ENCODE assay signal across 8 cellular contexts in the genomic region with DNA sequence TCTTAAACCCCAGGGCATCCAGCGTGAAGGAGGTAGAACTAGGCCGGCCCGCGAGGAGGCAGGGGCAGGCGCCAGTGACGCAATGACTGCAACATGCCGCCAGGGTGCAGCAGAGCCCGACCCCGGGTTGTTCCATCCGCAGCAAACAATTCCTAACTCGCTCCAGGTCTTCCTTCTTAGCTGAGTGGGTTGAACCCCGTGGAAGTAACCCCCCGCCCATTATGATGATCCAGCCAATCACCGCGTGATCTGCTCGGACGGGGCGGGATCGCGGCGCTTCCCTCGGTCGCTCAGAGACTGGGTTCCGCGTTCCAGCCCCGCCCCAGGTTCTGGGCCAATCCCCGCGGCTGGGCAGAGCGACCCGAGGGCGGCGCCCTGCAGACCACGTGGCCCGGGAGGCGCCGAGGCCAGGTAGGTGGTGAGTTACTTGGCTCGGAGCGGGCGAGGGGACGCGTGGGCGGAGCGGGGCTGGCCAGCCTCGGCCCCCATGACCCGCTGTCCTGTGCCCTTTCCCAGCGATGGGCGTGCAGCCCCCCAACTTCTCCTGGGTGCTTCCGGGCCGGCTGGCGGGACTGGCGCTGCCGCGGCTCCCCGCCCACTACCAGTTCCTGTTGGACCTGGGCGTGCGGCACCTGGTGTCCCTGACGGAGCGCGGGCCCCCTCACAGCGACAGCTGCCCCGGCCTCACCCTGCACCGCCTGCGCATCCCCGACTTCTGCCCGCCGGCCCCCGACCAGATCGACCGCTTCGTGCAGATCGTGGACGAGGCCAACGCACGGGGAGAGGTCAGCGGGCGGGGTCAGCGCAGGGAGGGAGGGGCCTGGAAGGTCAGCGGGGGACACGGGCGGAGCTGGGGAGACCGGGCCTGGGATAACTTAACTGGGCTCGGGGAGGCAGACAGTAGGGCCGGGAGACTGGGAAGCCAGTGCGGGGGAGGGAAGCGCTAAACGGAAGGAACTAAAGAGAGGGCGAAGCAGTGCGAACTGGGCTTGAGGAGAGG. TPM values are rescaled to one million over a fixed set of nuclear protein-coding genes. Genes with fewer than 3 reads are reported as not detected.
DNase-seq lines count a peak whose midpoint lies in the region; TF ChIP-seq lines count a peak whose summit lies in the region.

DUSP23 (plus strand) TSS at position 380 of the 1,000 bp plus-strand sequence; CDS start at position 519, 139 bp downstream.

- peaks cover 17% of the 10 kb centered on the region for H3K4me1 ChIP-seq in GM23248 (ENCODE audit: insufficient read depth)

- peak within 1 kb of the TSS; percentile 84 for H2AFZ ChIP-seq in GM23248

- H3K4me3 ChIP-seq in GM23248, result peak within 1 kb of the TSS; percentile 71
- peak within 1 kb of the TSS; percentile 71 for H3K4me3 ChIP-seq in fibroblast of pulmonary artery (replicated peaks; ENCODE audit: low read depth, low read length)

- H3K27me3 Mint-ChIP-seq in nephron (ENCODE audit: low read depth), result no peaks in the 10 kb centered on the region
- H3K27me3 Mint-ChIP-seq in stimulated activated naive CD8-positive, alpha-beta T cell treated with anti-CD3 and anti-CD28 coated beads, Interleukin-15, Interleukin-2, amounts not matched to agents 100 ng/mL and 50 ng/mL, for 24 hours, result no peaks in the 10 kb centered on the region

- H3K4me3 Mint-ChIP-seq in nephron, result peak within 1 kb of the TSS; percentile 79 to 84 (median 82)
- H3K4me3 Mint-ChIP-seq in stimulated activated naive CD8-positive, alpha-beta T cell treated with anti-CD3 and anti-CD28 coated beads, Interleukin-15, Interleukin-2, amounts not matched to agents 100 ng/mL and 50 ng/mL, for 24 hours, result peak within 1 kb of the TSS; percentile 75

- peak within 1 kb of the TSS; percentile 77 for H3K4me2 ChIP-seq in GM23248 (ENCODE audit: unreplicated experiment)

- no peaks in the 10 kb centered on the region for H3K36me3 Mint-ChIP-seq in nephron (ENCODE audit: low read depth)
- no peaks in the 10 kb centered on the region for H3K36me3 Mint-ChIP-seq in stimulated activated naive CD8-positive, alpha-beta T cell treated with anti-CD3 and anti-CD28 coated beads, Interleukin-15, Interleukin-2, amounts not matched to agents 100 ng/mL and 50 ng/mL, for 24 hours (ENCODE audit: low read depth)

- in situ Hi-C loops in GM23248 (cut with MboI), result no loop called here

- H3K36me3 ChIP-seq in GM23248 (ENCODE audit: low read depth), result no peaks in the 10 kb centered on the region

- 1 to 2% methylated on average over 75 to 83 of the region's 88 CpGs for WGBS in GM23248 (ENCODE audit: low coverage in 1 of 2, low lambda C conversion rate in 2 of 2, missing lambda C conversion rate in 2 of 2), 2 experiments

- POLR2A ChIA-PET in RWPE1 (lab: Yijun Ruan, JAX; ENCODE audit: low non-redundant PET), result interaction anchor here (0.6 to 1.0 kb wide), 2 partner anchors 45 to 112 kb away, joined by 3 to 5 read pairs; no protein-coding TSS in a partner anchor

- H3K9me3 ChIP-seq in GM23248 (ENCODE audit: low read depth), result no peaks in the 10 kb centered on the region

- peaks cover 10% of the 10 kb centered on the region for H3F3A ChIP-seq in GM23248 (ENCODE audit: insufficient read depth)

- H3K27me3 ChIP-seq in GM23248 (replicated peaks; ENCODE audit: insufficient read depth), result no peaks in the 10 kb centered on the region

- peak; percentile 92 for TF ChIP-seq CTCF in LNCAP (IDR thresholded peaks at IDR 0.05)
- peak; percentile 95 for TF ChIP-seq CTCF in RWPE1 (conservative IDR thresholded peaks at IDR 0.05; ENCODE audit: low read depth)
- peak; percentile 94 for TF ChIP-seq CTCF in fibroblast of pulmonary artery (IDR thresholded peaks at IDR 0.05; ENCODE audit: low read length, missing control alignments)
- peak; percentile 94 to 97 (median 96) for TF ChIP-seq CTCF in nephron (IDR thresholded peaks at IDR 0.05; ENCODE audit: unreplicated experiment in 3 of 3)

- peak within 1 kb of the TSS; percentile 7 to 67 (median 39) for H3K27ac Mint-ChIP-seq in nephron
- peak within 1 kb of the TSS; percentile 43 for H3K27ac Mint-ChIP-seq in stimulated activated naive CD8-positive, alpha-beta T cell treated with anti-CD3 and anti-CD28 coated beads, Interleukin-15, Interleukin-2, amounts not matched to agents 100 ng/mL and 50 ng/mL, for 24 hours

- H3K4me1 Mint-ChIP-seq in nephron, result peaks cover 12% of the 10 kb centered on the region
- peaks cover 13% of the 10 kb centered on the region for H3K4me1 Mint-ChIP-seq in stimulated activated naive CD8-positive, alpha-beta T cell treated with anti-CD3 and anti-CD28 coated beads, Interleukin-15, Interleukin-2, amounts not matched to agents 100 ng/mL and 50 ng/mL, for 24 hours (ENCODE audit: low read depth)

- CTCF ChIA-PET in RWPE1 (lab: Yijun Ruan, JAX), result interaction anchor here (0.6 to 1.7 kb wide), 12 partner anchors 9 to 511 kb away, joined by 3 to 16 read pairs (median 4); no protein-coding TSS in a partner anchor

- no peaks in the 10 kb centered on the region for H4K20me1 ChIP-seq in GM23248 (ENCODE audit: insufficient read depth)

- no peaks in the 10 kb centered on the region for H3K79me2 ChIP-seq in GM23248 (ENCODE audit: insufficient read depth)

- H3K9me3 Mint-ChIP-seq in nephron, result no peaks in the 10 kb centered on the region
- no peaks in the 10 kb centered on the region for H3K9me3 Mint-ChIP-seq in stimulated activated naive CD8-positive, alpha-beta T cell treated with anti-CD3 and anti-CD28 coated beads, Interleukin-15, Interleukin-2, amounts not matched to agents 100 ng/mL and 50 ng/mL, for 24 hours

- H3K27ac ChIP-seq in GM23248 (peak within 1 kb of the TSS; percentile 33; the same call in 1 of the 2 replicates), RWPE1 (peak within 1 kb of the TSS; percentile 81)

- no peaks in the 10 kb centered on the region for H3K9me2 ChIP-seq in GM23248 (ENCODE audit: insufficient read depth)

- peak; percentile 98 for DNase-seq in EH (ENCODE audit: low read depth)
- peak; percentile 99 for DNase-seq in GM23248
- peak; percentile 99 for DNase-seq in RWPE1 (ENCODE audit: low spot score)
- peak; percentile 99 for DNase-seq in activated effector memory CD4-positive, alpha-beta T cell treated with anti-CD3 and anti-CD28 coated beads, Interleukin-2, amount 50 U/mL, for 16 hours
- peak; percentile 99 for DNase-seq in fibroblast of pulmonary artery (ENCODE audit: low read depth)

- H3K9ac ChIP-seq in GM23248, result peak within 1 kb of the TSS; percentile 73

RNA-seq across cellular contexts. Expression of gene DUSP23, which starts in this region (rescaled TPM):
- 32.6 and 33.8 TPM in 2 replicates for total RNA-seq in GM23248 (2014; rRNA removed; shearing (Covaris generic))
- polyA plus RNA-seq in GM23248 (2016; fragmentation: Nextera tagmentation; extraction: Ambion mirVana), result 51.4 and 52.1 TPM in 2 replicates

Comparison
In these comparisons a context has a peak if more than half of its experiments do, and no peak if none do; other contexts are left out.
1. Peak in every context shown above with its lines: DNase-seq, H3K4me3 ChIP-seq and H3K27ac ChIP-seq.